Comparison of ENCODE assay signal across 16 cellular contexts in genomic region chr12:68559246-68559645, GRCh38. TPM values are rescaled to one million over a fixed set of nuclear protein-coding genes. Genes with fewer than 3 reads are reported as not detected.
DNase-seq lines count a peak whose midpoint lies in the region; ATAC-seq and TF ChIP-seq lines count a peak whose summit lies in the region.
"Had no signal": no experiment of that assay in that cellular context is flagged by ENCODE, and none has a peak within 500 bp of the region (broad histone marks: within the 10 kb centered on the region; RNA-seq: fewer than 3 reads in every experiment).

No MANE protein-coding gene starts in this region.

- ATAC-seq in GM19035 (IDR thresholded peaks at IDR 0.05; ENCODE audit: unreplicated experiment): no peak
- ATAC-seq in HG03108 (IDR thresholded peaks at IDR 0.05; ENCODE audit: unreplicated experiment): no peak
- ATAC-seq: activated CD4-positive, CD25-positive, alpha-beta regulatory T cell treated with anti-CD3 and anti-CD28 coated beads, Interleukin-2, amount 50 U/mL, for 24 hours had no signal

- no peak for TF ChIP-seq CTCF in fibroblast of pulmonary artery (IDR thresholded peaks at IDR 0.05; ENCODE audit: low read length, missing control alignments)

- peak; percentile 52 for DNase-seq in Daoy (ENCODE audit: low read depth)
- DNase-seq in HCEC 1CT: peak; percentile 34
- DNase-seq in RPMI7951 (ENCODE audit: low read depth): peak; percentile 21
- peak; percentile 25 for DNase-seq in fibroblast of pulmonary artery (ENCODE audit: low read depth)
- DNase-seq in mucosa of gallbladder (ENCODE audit: low spot score): no peak
- no peak for DNase-seq in NCI-H69 (lab: John Stamatoyannopoulos, UW)
- DNase-seq: amniotic stem cell, H7, hippocampal formation, NCI-H1417 treated with DMSO at 0.1 percent for 48 hours, NCI-H345, spleen had no signal

- H3K4me3 ChIP-seq in fibroblast of pulmonary artery (replicated peaks; ENCODE audit: low read depth, low read length): no peak overlapping the region
- H3K4me3 ChIP-seq: esophagus muscularis mucosa, spleen had no signal

RNA-seq across cellular contexts. Expression of gene RAP1B, which starts 51.5 kb away (rescaled TPM):
- 329 and 359 TPM in 2 replicates for total RNA-seq in Daoy (2014; rRNA removed; shearing (Covaris generic))
- 115 and 128 TPM in 2 replicates for total RNA-seq in RPMI7951 (2014; rRNA removed; shearing (Covaris generic))
- total RNA-seq in mucosa of gallbladder: 111 TPM

Comparison
In these comparisons a context has a peak if more than half of its experiments do, and no peak if none do; other contexts are left out.
1. DNase-seq: peak in Daoy (single experiment), HCEC 1CT (single experiment), RPMI7951 (single experiment) and fibroblast of pulmonary artery (single experiment); none in mucosa of gallbladder (single experiment) and NCI-H69 (single experiment).